In genomic region chr12:30806989-30807694, GRCh38 we compare ENCODE assay signal across 9 cellular contexts. TPM values are rescaled to one million over a fixed set of nuclear protein-coding genes. Genes with fewer than 3 reads are reported as not detected.
DNase-seq lines count a peak whose midpoint lies in the region; ATAC-seq, FAIRE-seq and TF ChIP-seq lines count a peak whose summit lies in the region.
"Had no signal": no experiment of that assay in that cellular context is flagged by ENCODE, and none has a peak within 500 bp of the region (broad histone marks: within the 10 kb centered on the region; RNA-seq: fewer than 3 reads in every experiment).

No MANE protein-coding gene starts in this region.

- H3K9me3 ChIP-seq in CD4-positive, alpha-beta memory T cell (ENCODE audit: control insufficient read depth in 1 of 2, low read length in 2 of 2) = no peaks in the 10 kb centered on the region

- H3K36me3 ChIP-seq in CD4-positive, alpha-beta memory T cell (ENCODE audit: insufficient read depth, low read length) = no peaks in the 10 kb centered on the region

- no peaks in the 10 kb centered on the region for H3K27me3 ChIP-seq in CD4-positive, alpha-beta memory T cell (ENCODE audit: insufficient read depth, low read length)

- H3K9me3 Mint-ChIP-seq in CD4-positive, alpha-beta memory T cell = peaks cover 2 to 11% (median 6%) of the 10 kb centered on the region in 8 donors
- H3K9me3 Mint-ChIP-seq in brain = peaks cover 9 to 26% (median 22%) of the 10 kb centered on the region in 5 experiments
- peaks cover 4% of the 10 kb centered on the region for H3K9me3 Mint-ChIP-seq in stimulated activated naive CD8-positive, alpha-beta T cell treated with anti-CD3 and anti-CD28 coated beads, Interleukin-15, Interleukin-2, amounts not matched to agents 100 ng/mL and 50 ng/mL, for 24 hours
- H3K9me3 Mint-ChIP-seq: T-helper 1 cell treated with Interleukin-12 subunit alpha and Interleukin-12 subunit beta and Interleukin-4 antibody, amounts not matched to agents 30 μg/mL and 1 μg/mL, for 36 hours had no signal

- no peaks in the 10 kb centered on the region for H3K4me1 ChIP-seq in CD4-positive, alpha-beta memory T cell (ENCODE audit: insufficient read depth, low read length)

- peak; percentile 78 to 87 for TF ChIP-seq CTCF in brain (conservative IDR thresholded peaks at IDR 0.05)

- peak; percentile 96 for FAIRE-seq in islet of Langerhans (lab: Jason Lieb, UNC)

- H3K27ac ChIP-seq in CD4-positive, alpha-beta memory T cell (ENCODE audit: low read depth, low read length) = no peak overlapping the region

- DNase-seq in CD4-positive, alpha-beta memory T cell = peak in 4 of 5 donors; percentile 44 to 55 (median 53)
- peak; percentile 38 for DNase-seq in Jurkat, Clone E6-1 (ENCODE audit: low read depth, low spot score)
- DNase-seq in NOMO-1 treated with dmso at 0.1 percent for 144 hours (lab: John Stamatoyannopoulos, UW; ENCODE audit: unreplicated experiment) = peak; percentile 2

- H3K4me3 ChIP-seq in CD4-positive, alpha-beta memory T cell (ENCODE audit: low read length in 2 of 2) = no peak overlapping the region
- no peak overlapping the region for H3K4me3 ChIP-seq in Jurkat, Clone E6-1 (ENCODE audit: low read length)

- POLR2A ChIA-PET in CD4-positive, alpha-beta memory T cell (lab: Charles Lee; ENCODE audit: partially characterized antibody) = no interaction called here

- CTCF ChIA-PET in CD4-positive, alpha-beta memory T cell (lab: Charles Lee; ENCODE audit: partially characterized antibody) = interaction anchor here (0.8 to 4.2 kb wide), 31 partner anchors 9 to 1735 kb away, joined by 3 to 40 read pairs (median 4); partner anchors contain the start of genes CAPRIN2 and IPO8

- no peak overlapping the region for H3K4me3 Mint-ChIP-seq in CD4-positive, alpha-beta memory T cell
- no peak overlapping the region for H3K4me3 Mint-ChIP-seq in brain
- H3K4me3 Mint-ChIP-seq in stimulated activated naive CD8-positive, alpha-beta T cell treated with anti-CD3 and anti-CD28 coated beads, Interleukin-15, Interleukin-2, amounts not matched to agents 100 ng/mL and 50 ng/mL, for 24 hours = no peak overlapping the region
- H3K4me3 Mint-ChIP-seq: T-helper 1 cell treated with Interleukin-12 subunit alpha and Interleukin-12 subunit beta and Interleukin-4 antibody, amounts not matched to agents 30 μg/mL and 1 μg/mL, for 36 hours had no signal

- no peaks in the 10 kb centered on the region for H3K36me3 Mint-ChIP-seq in CD4-positive, alpha-beta memory T cell
- H3K36me3 Mint-ChIP-seq in brain = peaks cover 4% of the 10 kb centered on the region
- H3K36me3 Mint-ChIP-seq in stimulated activated naive CD8-positive, alpha-beta T cell treated with anti-CD3 and anti-CD28 coated beads, Interleukin-15, Interleukin-2, amounts not matched to agents 100 ng/mL and 50 ng/mL, for 24 hours (ENCODE audit: low read depth) = peaks cover 4% of the 10 kb centered on the region

- H3K4me1 Mint-ChIP-seq in CD4-positive, alpha-beta memory T cell = no peaks in the 10 kb centered on the region
- H3K4me1 Mint-ChIP-seq in brain = peaks cover 4% of the 10 kb centered on the region
- no peaks in the 10 kb centered on the region for H3K4me1 Mint-ChIP-seq in stimulated activated naive CD8-positive, alpha-beta T cell treated with anti-CD3 and anti-CD28 coated beads, Interleukin-15, Interleukin-2, amounts not matched to agents 100 ng/mL and 50 ng/mL, for 24 hours (ENCODE audit: low read depth)

- no peak overlapping the region for H3K27ac Mint-ChIP-seq in CD4-positive, alpha-beta memory T cell
- H3K27ac Mint-ChIP-seq in brain = no peak overlapping the region
- peak overlapping the region; percentile 58 for H3K27ac Mint-ChIP-seq in stimulated activated naive CD8-positive, alpha-beta T cell treated with anti-CD3 and anti-CD28 coated beads, Interleukin-15, Interleukin-2, amounts not matched to agents 100 ng/mL and 50 ng/mL, for 24 hours
- H3K27ac Mint-ChIP-seq: T-helper 1 cell treated with Interleukin-12 subunit alpha and Interleukin-12 subunit beta and Interleukin-4 antibody, amounts not matched to agents 30 μg/mL and 1 μg/mL, for 36 hours had no signal

- intact Hi-C loops in CD4-positive, alpha-beta memory T cell (cut with micrococcal nuclease) = loop anchor here (1.0 kb wide), 4 partner anchors 52 to 1288 kb away; partner anchors contain the start of gene IPO8

- peak; percentile 73 for ATAC-seq in GM18907 (IDR thresholded peaks at IDR 0.05; ENCODE audit: unreplicated experiment)
- ATAC-seq in GM19452 (IDR thresholded peaks at IDR 0.05; ENCODE audit: unreplicated experiment) = no peak

- peaks cover 11 to 12% of the 10 kb centered on the region in 2 donors for H3K27me3 Mint-ChIP-seq in CD4-positive, alpha-beta memory T cell
- peaks cover 14% of the 10 kb centered on the region for H3K27me3 Mint-ChIP-seq in brain
- H3K27me3 Mint-ChIP-seq in stimulated activated naive CD8-positive, alpha-beta T cell treated with anti-CD3 and anti-CD28 coated beads, Interleukin-15, Interleukin-2, amounts not matched to agents 100 ng/mL and 50 ng/mL, for 24 hours = peaks cover 24% of the 10 kb centered on the region

RNA-seq across cellular contexts. Expression of gene CAPRIN2, which starts 52.4 kb away (rescaled TPM):
- 10 to 100 TPM; 42.9 to 47.0 TPM for total RNA-seq in CD4-positive, alpha-beta memory T cell
- 1 to 10 TPM; 4.5 to 8.7 TPM for polyA plus RNA-seq in CD4-positive, alpha-beta memory T cell
- 14.6 TPM for polyA plus RNA-seq in Jurkat, Clone E6-1 (2012; ENCODE audit: insufficient read depth, insufficient read length)
- polyA plus RNA-seq in brain (ENCODE audit: insufficient read depth, low read depth, low replicate concordance) = 4.2 TPM

Comparison
In these comparisons a context has a peak if more than half of its experiments do, and no peak if none do; other contexts are left out.
1. DNase-seq: peak in every context shown above with its lines; median percentile 53 in CD4-positive, alpha-beta memory T cell; 38 in Jurkat, Clone E6-1; 2 in NOMO-1 treated with dmso at 0.1 percent for 144 hours.